ENCODE assay signal across 22 cellular contexts in the genomic region with DNA sequence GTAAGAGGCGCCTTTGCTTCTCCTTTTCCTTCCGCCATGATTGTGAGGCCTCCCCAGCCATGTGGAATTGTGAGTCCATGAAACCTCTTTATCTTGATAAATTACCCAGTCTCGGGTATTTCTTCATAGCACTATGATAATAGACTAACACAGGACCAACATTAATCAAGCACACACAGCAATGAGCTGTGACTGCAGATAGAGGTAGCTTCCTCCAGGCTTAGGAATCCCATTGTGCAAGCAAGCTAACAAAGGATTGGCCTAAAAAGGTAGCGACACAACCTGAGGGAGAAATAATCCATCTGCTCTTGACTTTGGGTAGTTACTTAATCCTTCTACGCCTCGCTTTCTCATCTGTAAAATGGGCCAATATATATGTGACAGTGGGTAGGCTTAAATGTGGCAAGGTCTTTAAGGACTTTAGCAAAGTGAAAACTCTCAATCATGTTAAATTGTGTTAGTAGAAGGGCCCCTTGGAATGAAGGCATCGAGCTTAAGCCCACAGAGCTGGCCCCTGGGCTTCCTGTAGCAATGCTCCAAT.
A peak's percentile ranks its signal among the peaks of the same experiment; 100 is the strongest.
DNase-seq lines count a peak whose midpoint lies in the region; ATAC-seq, FAIRE-seq and TF ChIP-seq lines count a peak whose summit lies in the region.
"Had no signal": no experiment of that assay in that cellular context is flagged by ENCODE, and none has a peak within 500 bp of the region (broad histone marks: within the 10 kb centered on the region; RNA-seq: fewer than 3 reads in every experiment).

No MANE protein-coding gene starts in this region.

- H3K36me3 ChIP-seq in BLaER1 treated with 17β-estradiol and CSF1 and Interleukin-3, amounts not matched to agents 10 nM and 100 nM, result no peaks in the 10 kb centered on the region
- no peaks in the 10 kb centered on the region for H3K36me3 ChIP-seq in smooth muscle cell (ENCODE audit: low read depth)
- H3K36me3 ChIP-seq: gastroesophageal sphincter, left ventricle myocardium inferior, uterus had no signal

- ATAC-seq in HG03159 (IDR thresholded peaks at IDR 0.05; ENCODE audit: unreplicated experiment), result no peak
- ATAC-seq: activated naive CD4-positive, alpha-beta T cell treated with anti-CD3 and anti-CD28 coated beads, Interleukin-2, amount 50 U/mL, for 72 hours; gastroesophageal sphincter; natural killer cell had no signal

- DNase-seq in amniotic epithelial cell (ENCODE audit: low read depth) (peak; percentile 95), fibroblast of the aortic adventitia (ENCODE audit: low read depth) (peak; percentile 30), smooth muscle cell (lab: John Stamatoyannopoulos, UW; ENCODE audit: unreplicated experiment) (no peak), T1000 (lab: John Stamatoyannopoulos, UW) (no peak), GM19239 (ENCODE audit: insufficient read length, low spot score) (no peak), NK-92 (lab: John Stamatoyannopoulos, UW; ENCODE audit: unreplicated experiment) (no peak)
- DNase-seq: activated CD4-positive, alpha-beta T cell treated with anti-CD3 and anti-CD28 coated beads, Interleukin-2, amount 10 ng/mL, durations not matched to agents 7 days and 5 days; effector CD8-positive, alpha-beta T cell; erythroblast; hippocampal formation; immature natural killer cell; midbrain; natural killer cell; NCI-H1105 treated with DMSO at 0.1 percent for 48 hours; NCI-H2029; NCI-H748 treated with DMSO at 0.1 percent for 48 hours had no signal

- no peak overlapping the region for H2AFZ ChIP-seq in smooth muscle cell (ENCODE audit: low read depth)

- H3K79me2 ChIP-seq in smooth muscle cell (ENCODE audit: low read depth), result peaks cover 58% of the 10 kb centered on the region

- TF ChIP-seq CTCF in fibroblast of the aortic adventitia (IDR thresholded peaks at IDR 0.05; ENCODE audit: insufficient read depth, low read length) (no peak), smooth muscle cell (IDR thresholded peaks at IDR 0.05; ENCODE audit: borderline replicate concordance, insufficient read depth, poor library complexity, severe bottlenecking) (no peak)

- peak overlapping the region in 9 of 11 experiments; percentile 11 to 91 (median 88); a peak in 15 of 22 replicates for H3K4me2 ChIP-seq in BLaER1 treated with 17β-estradiol and CSF1 and Interleukin-3, amounts not matched to agents 10 nM and 100 nM
- H3K4me2 ChIP-seq in smooth muscle cell, result peak overlapping the region; percentile 64

- H3K4me3 ChIP-seq in BLaER1 treated with 17β-estradiol and CSF1 and Interleukin-3, amounts not matched to agents 10 nM and 100 nM, result no peak overlapping the region
- H3K4me3 ChIP-seq in fibroblast of the aortic adventitia (ENCODE audit: low read depth, low read length) (no peak overlapping the region), smooth muscle cell (no peak overlapping the region)
- H3K4me3 ChIP-seq: gastroesophageal sphincter, left ventricle myocardium inferior, uterus had no signal

- peaks cover 34 to 100% (median 90%) of the 10 kb centered on the region in 10 experiments for H3K4me1 ChIP-seq in BLaER1 treated with 17β-estradiol and CSF1 and Interleukin-3, amounts not matched to agents 10 nM and 100 nM
- H3K4me1 ChIP-seq in smooth muscle cell (ENCODE audit: low read depth), result peaks cover 55% of the 10 kb centered on the region
- H3K4me1 ChIP-seq: uterus had no signal

- H4K20me1 ChIP-seq in BLaER1 treated with 17β-estradiol and CSF1 and Interleukin-3, amounts not matched to agents 10 nM and 100 nM, result no peaks in the 10 kb centered on the region; a peak in 1 of 22 replicates
- peaks cover 80% of the 10 kb centered on the region for H4K20me1 ChIP-seq in smooth muscle cell (ENCODE audit: low read depth)

- H3K27me3 ChIP-seq in BLaER1 treated with 17β-estradiol and CSF1 and Interleukin-3, amounts not matched to agents 10 nM and 100 nM, result peaks cover 0 to 14% (median 8%) of the 10 kb centered on the region in 11 experiments; a peak in 13 of 22 replicates
- no peaks in the 10 kb centered on the region for H3K27me3 ChIP-seq in smooth muscle cell (ENCODE audit: low read depth)
- H3K27me3 ChIP-seq: uterus had no signal

- H3K27ac ChIP-seq in BLaER1 treated with 17β-estradiol and CSF1 and Interleukin-3, amounts not matched to agents 10 nM and 100 nM, result no peak overlapping the region
- H3K27ac ChIP-seq in smooth muscle cell (ENCODE audit: low read depth), result peak overlapping the region; percentile 69
- H3K27ac ChIP-seq: gastroesophageal sphincter, uterus had no signal

- peaks cover 3% of the 10 kb centered on the region for H3F3A ChIP-seq in smooth muscle cell (ENCODE audit: low read depth)

- WGBS in smooth muscle cell (ENCODE audit: low lambda C conversion rate), result 90% methylated on average over 7 of the region's 7 CpGs

- no peak for FAIRE-seq in GM19239 (lab: Jason Lieb, UNC)

- no peaks in the 10 kb centered on the region for H3K9me3 ChIP-seq in BLaER1 treated with 17β-estradiol and CSF1 and Interleukin-3, amounts not matched to agents 10 nM and 100 nM (replicated peaks in 1 of 11)
- H3K9me3 ChIP-seq in smooth muscle cell (replicated peaks; ENCODE audit: low read depth), result no peaks in the 10 kb centered on the region
- H3K9me3 ChIP-seq: gastroesophageal sphincter, left ventricle myocardium inferior, uterus had no signal

- no peak overlapping the region for H3K9ac ChIP-seq in BLaER1 treated with 17β-estradiol and CSF1 and Interleukin-3, amounts not matched to agents 10 nM and 100 nM
- no peak overlapping the region for H3K9ac ChIP-seq in smooth muscle cell (ENCODE audit: low read depth)

Comparison
In these comparisons a context has a peak if more than half of its experiments do, and no peak if none do; other contexts are left out.
1. DNase-seq: peak in amniotic epithelial cell (single experiment) and fibroblast of the aortic adventitia (single experiment); none in smooth muscle cell (single experiment), T1000 (single experiment), GM19239 (single experiment) and NK-92 (single experiment).